Comparison of ENCODE assay signal across 8 cellular contexts in the genomic region with DNA sequence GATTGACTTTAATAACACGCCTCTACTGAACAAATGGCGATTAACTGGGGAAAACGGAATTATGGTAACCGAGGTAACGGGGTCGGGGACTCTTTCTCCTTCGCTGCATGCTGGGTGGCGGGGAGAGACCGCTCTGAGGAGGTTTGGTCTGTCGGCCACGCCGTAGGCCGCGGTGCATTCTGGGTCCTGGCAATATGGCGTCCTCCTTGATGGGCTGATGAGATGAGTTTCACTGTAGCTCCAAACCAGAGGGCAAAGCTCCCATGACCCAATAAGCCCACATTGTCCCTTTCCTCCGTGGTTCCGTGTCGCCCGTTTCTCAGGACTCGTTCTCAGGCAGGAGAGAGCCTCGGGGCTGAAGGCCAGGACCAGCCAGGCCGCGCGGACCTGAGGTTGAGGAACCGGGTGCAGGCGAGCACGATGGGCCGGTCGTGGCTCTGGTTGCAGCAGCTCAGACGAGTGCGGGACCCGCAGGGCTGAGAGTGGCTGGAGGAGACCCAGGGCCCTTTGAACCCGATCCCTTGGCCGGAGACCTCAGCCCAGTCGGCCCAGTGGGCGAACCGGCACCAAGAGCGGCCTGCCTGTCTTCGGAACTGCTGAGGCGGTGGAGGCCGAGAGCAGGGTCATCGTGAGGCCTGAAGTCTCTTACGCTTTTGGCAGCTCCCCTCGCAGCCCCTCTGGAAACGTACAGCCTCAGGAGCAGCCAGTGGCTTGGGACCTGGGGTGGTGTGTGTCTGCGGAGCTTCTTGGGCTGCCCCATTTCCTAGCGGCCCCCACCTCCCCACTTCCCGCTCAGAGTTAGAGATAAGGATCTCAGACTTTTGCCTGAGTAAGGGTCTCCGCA. TPM values are rescaled to one million over a fixed set of nuclear protein-coding genes. Genes with fewer than 3 reads are reported as not detected.
DNase-seq lines count a peak whose midpoint lies in the region; ATAC-seq and TF ChIP-seq lines count a peak whose summit lies in the region.

A gene with protein sequence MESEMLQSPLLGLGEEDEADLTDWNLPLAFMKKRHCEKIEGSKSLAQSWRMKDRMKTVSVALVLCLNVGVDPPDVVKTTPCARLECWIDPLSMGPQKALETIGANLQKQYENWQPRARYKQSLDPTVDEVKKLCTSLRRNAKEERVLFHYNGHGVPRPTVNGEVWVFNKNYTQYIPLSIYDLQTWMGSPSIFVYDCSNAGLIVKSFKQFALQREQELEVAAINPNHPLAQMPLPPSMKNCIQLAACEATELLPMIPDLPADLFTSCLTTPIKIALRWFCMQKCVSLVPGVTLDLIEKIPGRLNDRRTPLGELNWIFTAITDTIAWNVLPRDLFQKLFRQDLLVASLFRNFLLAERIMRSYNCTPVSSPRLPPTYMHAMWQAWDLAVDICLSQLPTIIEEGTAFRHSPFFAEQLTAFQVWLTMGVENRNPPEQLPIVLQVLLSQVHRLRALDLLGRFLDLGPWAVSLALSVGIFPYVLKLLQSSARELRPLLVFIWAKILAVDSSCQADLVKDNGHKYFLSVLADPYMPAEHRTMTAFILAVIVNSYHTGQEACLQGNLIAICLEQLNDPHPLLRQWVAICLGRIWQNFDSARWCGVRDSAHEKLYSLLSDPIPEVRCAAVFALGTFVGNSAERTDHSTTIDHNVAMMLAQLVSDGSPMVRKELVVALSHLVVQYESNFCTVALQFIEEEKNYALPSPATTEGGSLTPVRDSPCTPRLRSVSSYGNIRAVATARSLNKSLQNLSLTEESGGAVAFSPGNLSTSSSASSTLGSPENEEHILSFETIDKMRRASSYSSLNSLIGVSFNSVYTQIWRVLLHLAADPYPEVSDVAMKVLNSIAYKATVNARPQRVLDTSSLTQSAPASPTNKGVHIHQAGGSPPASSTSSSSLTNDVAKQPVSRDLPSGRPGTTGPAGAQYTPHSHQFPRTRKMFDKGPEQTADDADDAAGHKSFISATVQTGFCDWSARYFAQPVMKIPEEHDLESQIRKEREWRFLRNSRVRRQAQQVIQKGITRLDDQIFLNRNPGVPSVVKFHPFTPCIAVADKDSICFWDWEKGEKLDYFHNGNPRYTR (N-terminal part only) (plus strand): TSS at position 184 of the 844 bp plus-strand sequence. CDS start 792 bp downstream, outside the sequence.

- peaks cover 32% of the 10 kb centered on the region for H3K79me2 ChIP-seq in KMS-11 (ENCODE audit: insufficient read depth, low read depth)

- H4K20me1 ChIP-seq in KMS-11 (ENCODE audit: insufficient read depth), result no peaks in the 10 kb centered on the region

- H3K27ac ChIP-seq in KMS-11, result peak within 1 kb of the TSS; percentile 75
- peak within 1 kb of the TSS; percentile 77 to 87 (median 85) for H3K27ac ChIP-seq in esophagus squamous epithelium
- H3K27ac ChIP-seq in muscle layer of duodenum (ENCODE audit: low read length), result peak within 1 kb of the TSS; percentile 90

- peaks cover 17% of the 10 kb centered on the region for H3K4me1 ChIP-seq in KMS-11 (ENCODE audit: low read depth, poor library complexity, severe bottlenecking)
- peaks cover 8 to 45% (median 17%) of the 10 kb centered on the region in 3 donors for H3K4me1 ChIP-seq in esophagus squamous epithelium
- H3K4me1 ChIP-seq in muscle layer of duodenum (ENCODE audit: control insufficient read depth in 1 of 2, insufficient read depth in 2 of 2, low read length in 2 of 2), result peaks cover 11 to 30% of the 10 kb centered on the region in 2 donors

- H3K27me3 Mint-ChIP-seq in activated T-cell treated with anti-CD3 and anti-CD28 coated beads, Interleukin-2, amount 50 U/mL, for 72 hours (ENCODE audit: low read depth), result peaks cover 6% of the 10 kb centered on the region

- peak within 1 kb of the TSS; percentile 39 for H3K4me3 ChIP-seq in KMS-11 (IDR thresholded peaks at IDR 0.05; ENCODE audit: insufficient read depth, low read depth, low read length)
- peak within 1 kb of the TSS; percentile 82 to 99 (median 88) for H3K4me3 ChIP-seq in esophagus squamous epithelium
- H3K4me3 ChIP-seq in muscle layer of duodenum (ENCODE audit: low read depth in 1 of 2, low read length in 2 of 2), result peak within 1 kb of the TSS; percentile 93 to 99

- H3K9me3 ChIP-seq in esophagus squamous epithelium (no peaks in the 10 kb centered on the region), muscle layer of duodenum (ENCODE audit: control insufficient read depth in 1 of 2, low read length in 2 of 2) (no peaks in the 10 kb centered on the region)

- WGBS in esophagus squamous epithelium, 2 donors, result 1% methylated on average over 30 to 41 of the region's 49 CpGs

- H3K4me3 Mint-ChIP-seq in activated T-cell treated with anti-CD3 and anti-CD28 coated beads, Interleukin-2, amount 50 U/mL, for 72 hours, result peak within 1 kb of the TSS; percentile 94 to 96

- peak; percentile 94 for DNase-seq in Ammon's horn (ENCODE audit: low spot score)
- peak; percentile 90 for DNase-seq in RKO (ENCODE audit: low spot score)
- peak; percentile 90 to 92 for DNase-seq in activated T-cell treated with anti-CD3 and anti-CD28 coated beads, Interleukin-2, amount 50 U/mL, for 72 hours
- peak; percentile 29 for DNase-seq in esophagus squamous epithelium (lab: John Stamatoyannopoulos, UW)
- DNase-seq in stimulated activated CD8-positive, alpha-beta memory T cell treated with anti-CD3 and anti-CD28 coated beads, Interleukin-7, amount 100 ng/mL, for 1 hour (ENCODE audit: low read depth in 2 of 2), result peak; percentile 74 to 83

- peak within 1 kb of the TSS; percentile 94 for H3K9ac ChIP-seq in KMS-11

- TF ChIP-seq POLR2A in esophagus squamous epithelium (IDR thresholded peaks at IDR 0.05), result no peak

- H3K36me3 Mint-ChIP-seq in activated T-cell treated with anti-CD3 and anti-CD28 coated beads, Interleukin-2, amount 50 U/mL, for 72 hours (ENCODE audit: insufficient read depth in 2 of 2), result peaks cover 2 to 3% of the 10 kb centered on the region in 2 donors

- intact Hi-C loops in esophagus squamous epithelium (cut with DNase I), result no loop called here

- peak within 1 kb of the TSS; percentile 92 for H3K27ac Mint-ChIP-seq in activated T-cell treated with anti-CD3 and anti-CD28 coated beads, Interleukin-2, amount 50 U/mL, for 72 hours

- H3K36me3 ChIP-seq in KMS-11 (ENCODE audit: insufficient read depth) (0 out of 2 replicates have a peak, but pooled peaks cover 3% of the 10 kb centered on the region), esophagus squamous epithelium (no peaks in the 10 kb centered on the region), muscle layer of duodenum (ENCODE audit: control insufficient read depth in 1 of 2, insufficient read depth in 2 of 2, low read length in 2 of 2) (peaks cover 0 to 4% of the 10 kb centered on the region in 2 donors)

- peaks cover 29% of the 10 kb centered on the region for H3K27me3 ChIP-seq in KMS-11 (ENCODE audit: insufficient read depth, low read depth)
- peaks cover 0 to 25% (median 0%) of the 10 kb centered on the region in 4 donors for H3K27me3 ChIP-seq in esophagus squamous epithelium
- no peaks in the 10 kb centered on the region for H3K27me3 ChIP-seq in muscle layer of duodenum (ENCODE audit: low read depth, low read length)

- ATAC-seq in GM19395 (IDR thresholded peaks at IDR 0.05; ENCODE audit: unreplicated experiment), result peak; percentile 82
- peak; percentile 99 for ATAC-seq in activated T-cell treated with anti-CD3 and anti-CD28 coated beads, Interleukin-2, amount 50 U/mL, for 72 hours (replicated peaks in 1 of 2)

- TF ChIP-seq CTCF in KMS-11 (conservative IDR thresholded peaks at IDR 0.05; ENCODE audit: low read depth, low read length) (no peak), esophagus squamous epithelium (IDR thresholded peaks at IDR 0.05) (peak in 1 of 6 experiments; percentile 27)

- peaks cover 39% of the 10 kb centered on the region for H3K4me1 Mint-ChIP-seq in activated T-cell treated with anti-CD3 and anti-CD28 coated beads, Interleukin-2, amount 50 U/mL, for 72 hours (ENCODE audit: low read depth)

- H3K4me2 ChIP-seq in KMS-11, result peak within 1 kb of the TSS; percentile 56

- peak within 1 kb of the TSS; percentile 95 for H2AFZ ChIP-seq in KMS-11 (ENCODE audit: low read depth)

- H3K9me3 Mint-ChIP-seq in activated T-cell treated with anti-CD3 and anti-CD28 coated beads, Interleukin-2, amount 50 U/mL, for 72 hours, result no peaks in the 10 kb centered on the region

RNA-seq across cellular contexts. Expression of the gene that starts here (rescaled TPM):
- total RNA-seq in activated T-cell treated with anti-CD3 and anti-CD28 coated beads, Interleukin-2, amount 50 U/mL, for 72 hours, result 10 to 100 TPM; 50.8 to 62.0 TPM
- 10 to 100 TPM; 11.7 to 27.8 (median 22.8) TPM for total RNA-seq in esophagus squamous epithelium

Comparison
In these comparisons a context has a peak if more than half of its experiments do, and no peak if none do; other contexts are left out.
1. Peak in every context shown above with its lines: DNase-seq, ATAC-seq, H3K4me3 ChIP-seq and H3K27ac ChIP-seq.
2. DNase-seq: peak in every context shown above with its lines; median percentile 94 in Ammon's horn; 91 in activated T-cell treated with anti-CD3 and anti-CD28 coated beads, Interleukin-2, amount 50 U/mL, for 72 hours; 90 in RKO; 78 in stimulated activated CD8-positive, alpha-beta memory T cell treated with anti-CD3 and anti-CD28 coated beads, Interleukin-7, amount 100 ng/mL, for 1 hour; 29 in esophagus squamous epithelium.
3. H3K4me3 ChIP-seq: peak in every context shown above with its lines; median percentile 96 in muscle layer of duodenum; 88 in esophagus squamous epithelium; 39 in KMS-11.